In genomic region chr16:83701494-83701893, GRCh38 we compare ENCODE assay signal across 2 cellular contexts.
TF ChIP-seq lines count a peak whose summit lies in the region.

No MANE protein-coding gene starts in this region.

TF ChIP-seq in IMR-90, 13 proteins besides CTCF, POLR2A, EP300 and RAD21 (continued from another document):
- TF ChIP-seq SMC3 (IDR thresholded peaks at IDR 0.05; ENCODE audit: low read depth, low read length) (no peak), MAFK (IDR thresholded peaks at IDR 0.05; ENCODE audit: low read depth, low read length) (no peak), BHLHE40 (IDR thresholded peaks at IDR 0.05; ENCODE audit: low read depth, low read length) (no peak), ELK1 (IDR thresholded peaks at IDR 0.05; ENCODE audit: borderline replicate concordance, low read depth, low read length) (no peak), NFE2L2 (IDR thresholded peaks at IDR 0.05; ENCODE audit: low read depth, low read length) (no peak), CHD1 (IDR thresholded peaks at IDR 0.05; ENCODE audit: low read depth, low read length) (no peak), MAZ (IDR thresholded peaks at IDR 0.05; ENCODE audit: borderline replicate concordance, low read depth, low read length) (no peak)

TF ChIP-seq in liver, 16 proteins besides CTCF, POLR2A, EP300 and RAD21 (continued from another document):
- TF ChIP-seq MAX (IDR thresholded peaks at IDR 0.05), result no peak
